Comparison of ENCODE assay signal across 16 cellular contexts in the genomic region with DNA sequence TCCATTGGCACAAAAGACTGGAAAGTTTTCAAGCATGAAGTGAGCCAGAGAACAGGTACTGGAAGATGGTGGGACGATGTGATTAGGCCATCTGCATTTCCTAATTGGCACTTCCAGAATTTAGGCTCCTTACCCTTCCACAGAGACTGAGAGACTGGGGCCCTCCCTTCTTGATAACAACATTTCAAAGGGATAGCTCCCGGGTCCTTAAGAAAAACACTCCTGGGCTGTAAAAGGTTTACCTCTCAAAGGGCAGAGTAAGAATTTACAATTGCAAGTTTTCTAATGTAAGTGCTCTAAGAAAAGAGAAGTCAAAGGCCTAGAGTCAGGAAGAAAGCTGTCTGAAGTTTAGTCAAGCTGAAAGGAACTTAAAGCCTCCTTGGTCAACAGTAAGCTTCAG.
A peak's percentile ranks its signal among the peaks of the same experiment; 100 is the strongest.
DNase-seq lines count a peak whose midpoint lies in the region; ATAC-seq, FAIRE-seq and TF ChIP-seq lines count a peak whose summit lies in the region.
"Had no signal": no experiment of that assay in that cellular context is flagged by ENCODE, and none has a peak within 500 bp of the region (broad histone marks: within the 10 kb centered on the region; RNA-seq: fewer than 3 reads in every experiment).

No MANE protein-coding gene starts in this region.

- no peak for TF ChIP-seq POLR2A in A549 (IDR thresholded peaks at IDR 0.05; ENCODE audit: low read length)

- H3K27ac ChIP-seq in A549 (no peak overlapping the region), osteoblast (ENCODE audit: low read depth, low read length) (no peak overlapping the region)
- H3K27ac ChIP-seq: 22Rv1; BLaER1 treated with 17β-estradiol and CSF1 and Interleukin-3, amounts not matched to agents 10 nM and 100 nM had no signal

- no peak for DNase-seq in A549 (ENCODE audit: low read depth in 1 of 2, low spot score in 1 of 2)
- DNase-seq in NCI-H82 (lab: John Stamatoyannopoulos, UW) = peak; percentile 29
- DNase-seq in iPS-NIHi11 (ENCODE audit: low spot score) = peak; percentile 17
- DNase-seq in osteoblast (ENCODE audit: insufficient read length, low spot score, missing footprints) = peak; percentile 50
- no peak for DNase-seq in stimulated activated CD4-positive, alpha-beta T cell treated with anti-CD3 and anti-CD28 coated beads, Interleukin-2, amount 100 ng/mL, for 48 hours
- no peak for DNase-seq in foreskin melanocyte
- DNase-seq in Right ventricle myocardium superior = no peak
- DNase-seq: AML-193; CD4-positive, CD25-positive, alpha-beta regulatory T cell; DMS 273 treated with DMSO at 0.1 percent for 48 hours; H7 had no signal

- no peaks in the 10 kb centered on the region for H3K79me2 ChIP-seq in osteoblast (ENCODE audit: insufficient read depth, low read length)

- H3K36me3 ChIP-seq in osteoblast (ENCODE audit: insufficient read depth, low read length) = no peaks in the 10 kb centered on the region
- H3K36me3 ChIP-seq: BLaER1 treated with 17β-estradiol and CSF1 and Interleukin-3, amounts not matched to agents 10 nM and 100 nM had no signal

- intact Hi-C loops in Right ventricle myocardium superior (cut with DNase I) = no loop called here

- no peak for TF ChIP-seq CTCF in A549 (IDR thresholded peaks at IDR 0.05)
- no peak for TF ChIP-seq CTCF in osteoblast (IDR thresholded peaks at IDR 0.05; ENCODE audit: extremely low read depth, low read depth, low read length)

- no peaks in the 10 kb centered on the region for H3K27me3 ChIP-seq in osteoblast (ENCODE audit: insufficient read depth, low read length)
- H3K27me3 ChIP-seq: BLaER1 treated with 17β-estradiol and CSF1 and Interleukin-3, amounts not matched to agents 10 nM and 100 nM had no signal

- no peaks in the 10 kb centered on the region for H3K4me1 ChIP-seq in A549
- H3K4me1 ChIP-seq in osteoblast (ENCODE audit: insufficient read depth, low read length) = no peaks in the 10 kb centered on the region

- CTCF ChIA-PET in A549 (lab: Yijun Ruan, JAX) = no interaction called here

- 16% methylated on average over 2 of the region's 2 CpGs for WGBS in A549 (ENCODE audit: missing lambda C conversion rate)

- peak; percentile 7 for FAIRE-seq in A549 (lab: Jason Lieb, UNC)
- FAIRE-seq: GM12878, GM18507 had no signal

- H3K9me3 ChIP-seq in A549 (no peaks in the 10 kb centered on the region), osteoblast (ENCODE audit: low read depth, low read length) (no peaks in the 10 kb centered on the region)

- no peak overlapping the region for H3K4me2 ChIP-seq in A549
- H3K4me2 ChIP-seq in osteoblast (ENCODE audit: insufficient read depth, low read length) = no peak overlapping the region
- H3K4me2 ChIP-seq: BLaER1 treated with 17β-estradiol and CSF1 and Interleukin-3, amounts not matched to agents 10 nM and 100 nM had no signal

- no peaks in the 10 kb centered on the region for H4K20me1 ChIP-seq in osteoblast (ENCODE audit: insufficient read depth, low read length)
- H4K20me1 ChIP-seq: BLaER1 treated with 17β-estradiol and CSF1 and Interleukin-3, amounts not matched to agents 10 nM and 100 nM had no signal

- H2AFZ ChIP-seq in osteoblast (ENCODE audit: low read length) = no peak overlapping the region

- ATAC-seq in A549 (no peak), Right ventricle myocardium superior (ENCODE audit: poor library complexity) (no peak), HG03432 (IDR thresholded peaks at IDR 0.05; ENCODE audit: unreplicated experiment) (no peak)
- ATAC-seq: GM12878 had no signal

- no peak overlapping the region for H3K4me3 ChIP-seq in A549
- H3K4me3 ChIP-seq in osteoblast (ENCODE audit: insufficient read depth, low read length) = no peak overlapping the region
- H3K4me3 ChIP-seq: BLaER1 treated with 17β-estradiol and CSF1 and Interleukin-3, amounts not matched to agents 10 nM and 100 nM; GM12878 had no signal

- POLR2A ChIA-PET in A549 (lab: Yijun Ruan, JAX) = no interaction called here

- no peak for TF ChIP-seq EP300 in A549 (IDR thresholded peaks at IDR 0.05)

- TF ChIP-seq RAD21 in A549 (conservative IDR thresholded peaks at IDR 0.05 in 1 of 2, IDR thresholded peaks at IDR 0.05 in 1 of 2) = no peak

TF ChIP-seq in A549, 52 proteins besides CTCF, POLR2A, EP300 and RAD21:
- no peak for TF ChIP-seq CHD4 (IDR thresholded peaks at IDR 0.05; ENCODE audit: borderline replicate concordance)
- TF ChIP-seq TFCP2L1 (CRISPR knock-in tag; IDR thresholded peaks at IDR 0.05) = no peak
- TF ChIP-seq CBX8 (IDR thresholded peaks at IDR 0.05) = no peak
- no peak for TF ChIP-seq POLR2AphosphoS2 (conservative IDR thresholded peaks at IDR 0.05; ENCODE audit: low read length)
- no peak for TF ChIP-seq PHF8 (IDR thresholded peaks at IDR 0.05; ENCODE audit: borderline replicate concordance, low read depth)
- no peak for TF ChIP-seq GATA3 (IDR thresholded peaks at IDR 0.05; ENCODE audit: borderline replicate concordance)
- TF ChIP-seq, protein P1, sequence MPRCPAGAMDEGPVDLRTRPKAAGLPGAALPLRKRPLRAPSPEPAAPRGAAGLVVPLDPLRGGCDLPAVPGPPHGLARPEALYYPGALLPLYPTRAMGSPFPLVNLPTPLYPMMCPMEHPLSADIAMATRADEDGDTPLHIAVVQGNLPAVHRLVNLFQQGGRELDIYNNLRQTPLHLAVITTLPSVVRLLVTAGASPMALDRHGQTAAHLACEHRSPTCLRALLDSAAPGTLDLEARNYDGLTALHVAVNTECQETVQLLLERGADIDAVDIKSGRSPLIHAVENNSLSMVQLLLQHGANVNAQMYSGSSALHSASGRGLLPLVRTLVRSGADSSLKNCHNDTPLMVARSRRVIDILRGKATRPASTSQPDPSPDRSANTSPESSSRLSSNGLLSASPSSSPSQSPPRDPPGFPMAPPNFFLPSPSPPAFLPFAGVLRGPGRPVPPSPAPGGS (IDR thresholded peaks at IDR 0.05) = no peak
- no peak for TF ChIP-seq MAFK (IDR thresholded peaks at IDR 0.05; ENCODE audit: partially characterized antibody)
- TF ChIP-seq ZNF302 (CRISPR knock-in tag; IDR thresholded peaks at IDR 0.05) = no peak
- no peak for TF ChIP-seq HOXB13 (CRISPR knock-in tag; IDR thresholded peaks at IDR 0.05; ENCODE audit: low read depth)
- TF ChIP-seq RCOR1 (IDR thresholded peaks at IDR 0.05; ENCODE audit: low read depth, low read length) = no peak
- no peak for TF ChIP-seq CHD2 (IDR thresholded peaks at IDR 0.05; ENCODE audit: low read length, partially characterized antibody)
- TF ChIP-seq, protein P2, sequence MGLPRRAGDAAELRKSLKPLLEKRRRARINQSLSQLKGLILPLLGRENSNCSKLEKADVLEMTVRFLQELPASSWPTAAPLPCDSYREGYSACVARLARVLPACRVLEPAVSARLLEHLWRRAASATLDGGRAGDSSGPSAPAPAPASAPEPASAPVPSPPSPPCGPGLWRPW (IDR thresholded peaks at IDR 0.05) = no peak
- TF ChIP-seq, protein P3, sequence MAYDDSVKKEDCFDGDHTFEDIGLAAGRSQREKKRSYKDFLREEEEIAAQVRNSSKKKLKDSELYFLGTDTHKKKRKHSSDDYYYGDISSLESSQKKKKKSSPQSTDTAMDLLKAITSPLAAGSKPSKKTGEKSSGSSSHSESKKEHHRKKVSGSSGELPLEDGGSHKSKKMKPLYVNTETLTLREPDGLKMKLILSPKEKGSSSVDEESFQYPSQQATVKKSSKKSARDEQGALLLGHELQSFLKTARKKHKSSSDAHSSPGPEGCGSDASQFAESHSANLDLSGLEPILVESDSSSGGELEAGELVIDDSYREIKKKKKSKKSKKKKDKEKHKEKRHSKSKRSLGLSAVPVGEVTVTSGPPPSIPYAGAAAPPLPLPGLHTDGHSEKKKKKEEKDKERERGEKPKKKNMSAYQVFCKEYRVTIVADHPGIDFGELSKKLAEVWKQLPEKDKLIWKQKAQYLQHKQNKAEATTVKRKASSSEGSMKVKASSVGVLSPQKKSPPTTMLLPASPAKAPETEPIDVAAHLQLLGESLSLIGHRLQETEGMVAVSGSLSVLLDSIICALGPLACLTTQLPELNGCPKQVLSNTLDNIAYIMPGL (CRISPR knock-in tag; IDR thresholded peaks at IDR 0.05; ENCODE audit: borderline replicate concordance) = no peak
- TF ChIP-seq FOSB (CRISPR knock-in tag; IDR thresholded peaks at IDR 0.05) = no peak
- no peak for TF ChIP-seq NR3C1 (IDR thresholded peaks at IDR 0.05)
- TF ChIP-seq, protein P4, sequence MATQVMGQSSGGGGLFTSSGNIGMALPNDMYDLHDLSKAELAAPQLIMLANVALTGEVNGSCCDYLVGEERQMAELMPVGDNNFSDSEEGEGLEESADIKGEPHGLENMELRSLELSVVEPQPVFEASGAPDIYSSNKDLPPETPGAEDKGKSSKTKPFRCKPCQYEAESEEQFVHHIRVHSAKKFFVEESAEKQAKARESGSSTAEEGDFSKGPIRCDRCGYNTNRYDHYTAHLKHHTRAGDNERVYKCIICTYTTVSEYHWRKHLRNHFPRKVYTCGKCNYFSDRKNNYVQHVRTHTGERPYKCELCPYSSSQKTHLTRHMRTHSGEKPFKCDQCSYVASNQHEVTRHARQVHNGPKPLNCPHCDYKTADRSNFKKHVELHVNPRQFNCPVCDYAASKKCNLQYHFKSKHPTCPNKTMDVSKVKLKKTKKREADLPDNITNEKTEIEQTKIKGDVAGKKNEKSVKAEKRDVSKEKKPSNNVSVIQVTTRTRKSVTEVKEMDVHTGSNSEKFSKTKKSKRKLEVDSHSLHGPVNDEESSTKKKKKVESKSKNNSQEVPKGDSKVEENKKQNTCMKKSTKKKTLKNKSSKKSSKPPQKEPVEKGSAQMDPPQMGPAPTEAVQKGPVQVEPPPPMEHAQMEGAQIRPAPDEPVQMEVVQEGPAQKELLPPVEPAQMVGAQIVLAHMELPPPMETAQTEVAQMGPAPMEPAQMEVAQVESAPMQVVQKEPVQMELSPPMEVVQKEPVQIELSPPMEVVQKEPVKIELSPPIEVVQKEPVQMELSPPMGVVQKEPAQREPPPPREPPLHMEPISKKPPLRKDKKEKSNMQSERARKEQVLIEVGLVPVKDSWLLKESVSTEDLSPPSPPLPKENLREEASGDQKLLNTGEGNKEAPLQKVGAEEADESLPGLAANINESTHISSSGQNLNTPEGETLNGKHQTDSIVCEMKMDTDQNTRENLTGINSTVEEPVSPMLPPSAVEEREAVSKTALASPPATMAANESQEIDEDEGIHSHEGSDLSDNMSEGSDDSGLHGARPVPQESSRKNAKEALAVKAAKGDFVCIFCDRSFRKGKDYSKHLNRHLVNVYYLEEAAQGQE (IDR thresholded peaks at IDR 0.05) = no peak
- no peak for TF ChIP-seq ZFP36 (IDR thresholded peaks at IDR 0.05; ENCODE audit: borderline replicate concordance, partially characterized antibody)
- no peak for TF ChIP-seq BHLHE40 (IDR thresholded peaks at IDR 0.05; ENCODE audit: low read depth, low read length)
- TF ChIP-seq HOXB5 (CRISPR knock-in tag; IDR thresholded peaks at IDR 0.05) = no peak

Comparison
In these comparisons a context has a peak if more than half of its experiments do, and no peak if none do; other contexts are left out.
1. DNase-seq: peak in NCI-H82 (single experiment), iPS-NIHi11 (single experiment) and osteoblast (single experiment); none in A549 (0 of 2), stimulated activated CD4-positive, alpha-beta T cell treated with anti-CD3 and anti-CD28 coated beads, Interleukin-2, amount 100 ng/mL, for 48 hours (0 of 2), foreskin melanocyte (single experiment) and Right ventricle myocardium superior (single experiment).